Comparison of ENCODE assay signal across 9 cellular contexts in the genomic region with DNA sequence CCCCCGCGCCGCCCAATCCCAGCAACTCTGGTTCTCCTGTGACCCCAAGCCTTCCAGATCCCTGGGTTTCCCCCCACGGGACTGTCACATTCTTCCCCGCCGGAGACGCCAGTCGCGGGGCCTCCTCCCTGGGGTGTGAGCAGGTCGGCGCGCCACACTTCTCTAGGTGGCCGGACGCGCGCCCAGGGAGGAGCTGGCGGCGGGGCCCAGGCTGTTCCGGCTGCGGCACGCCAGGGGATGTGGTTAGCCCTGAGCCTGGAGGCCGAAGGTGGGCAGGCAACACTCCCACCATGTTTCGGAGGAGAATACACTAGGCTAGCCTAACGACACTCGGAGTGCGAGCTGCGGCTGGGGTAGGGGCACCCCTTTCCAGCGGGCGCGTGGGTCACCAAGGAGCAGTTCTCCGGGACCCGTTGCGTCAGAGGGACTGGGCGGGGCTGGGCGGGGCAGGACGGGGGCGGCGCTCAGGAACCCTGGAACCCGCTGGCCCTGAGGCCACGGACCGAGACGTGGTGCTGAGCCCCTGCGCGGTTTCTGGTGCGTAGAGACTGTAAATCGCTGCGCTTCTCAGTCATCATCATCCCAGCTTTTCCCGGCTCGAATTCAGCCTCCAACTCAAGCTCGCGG. TPM values are rescaled to one million over a fixed set of nuclear protein-coding genes. Genes with fewer than 3 reads are reported as not detected.
DNase-seq lines count a peak whose midpoint lies in the region; ATAC-seq and TF ChIP-seq lines count a peak whose summit lies in the region.
"Had no signal": no experiment of that assay in that cellular context is flagged by ENCODE, and none has a peak within 500 bp of the region (broad histone marks: within the 10 kb centered on the region; RNA-seq: fewer than 3 reads in every experiment).

A gene with protein sequence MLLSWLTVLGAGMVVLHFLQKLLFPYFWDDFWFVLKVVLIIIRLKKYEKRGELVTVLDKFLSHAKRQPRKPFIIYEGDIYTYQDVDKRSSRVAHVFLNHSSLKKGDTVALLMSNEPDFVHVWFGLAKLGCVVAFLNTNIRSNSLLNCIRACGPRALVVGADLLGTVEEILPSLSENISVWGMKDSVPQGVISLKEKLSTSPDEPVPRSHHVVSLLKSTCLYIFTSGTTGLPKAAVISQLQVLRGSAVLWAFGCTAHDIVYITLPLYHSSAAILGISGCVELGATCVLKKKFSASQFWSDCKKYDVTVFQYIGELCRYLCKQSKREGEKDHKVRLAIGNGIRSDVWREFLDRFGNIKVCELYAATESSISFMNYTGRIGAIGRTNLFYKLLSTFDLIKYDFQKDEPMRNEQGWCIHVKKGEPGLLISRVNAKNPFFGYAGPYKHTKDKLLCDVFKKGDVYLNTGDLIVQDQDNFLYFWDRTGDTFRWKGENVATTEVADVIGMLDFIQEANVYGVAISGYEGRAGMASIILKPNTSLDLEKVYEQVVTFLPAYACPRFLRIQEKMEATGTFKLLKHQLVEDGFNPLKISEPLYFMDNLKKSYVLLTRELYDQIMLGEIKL (plus strand): TSS at position 478 of the 627 bp plus-strand sequence. CDS start 650 bp downstream, outside the sequence.

- WGBS in ectodermal cell, 2 experiments, result 1 to 2% methylated on average over 51 of the region's 51 CpGs

- no peaks in the 10 kb centered on the region for H3K4me1 ChIP-seq in ectodermal cell (ENCODE audit: control insufficient read depth, insufficient read depth, low read length)
- no peaks in the 10 kb centered on the region for H3K4me1 ChIP-seq in mucosa of descending colon (ENCODE audit: low read depth)

- DNase-seq in CD14-positive monocyte (ENCODE audit: low spot score) (no peak), LNCaP clone FGC (ENCODE audit: low read depth) (no peak), mucosa of descending colon (peak in 2 of 3 donors; percentile 2 to 48), GDM1 (lab: John Stamatoyannopoulos, UW) (no peak), KG1 (lab: John Stamatoyannopoulos, UW) (no peak)
- no peak for DNase-seq in activated naive CD4-positive, alpha-beta T cell (lab: John Stamatoyannopoulos, UW)
- DNase-seq in activated CD8-positive, alpha-beta memory T cell treated with anti-CD3 and anti-CD28 coated beads for 24 hours, result no peak

- peak within 1 kb of the TSS; percentile 39 to 54 for H3K4me3 Mint-ChIP-seq in CD14-positive monocyte
- H3K4me3 Mint-ChIP-seq: activated naive CD4-positive, alpha-beta T cell treated with anti-CD3 and anti-CD28 coated beads, Interleukin-2, amount 50 U/mL, for 24 hours had no signal

- H3K27ac Mint-ChIP-seq in CD14-positive monocyte, result no peak within 1 kb of the TSS
- H3K27ac Mint-ChIP-seq: activated naive CD4-positive, alpha-beta T cell treated with anti-CD3 and anti-CD28 coated beads, Interleukin-2, amount 50 U/mL, for 24 hours had no signal

- H3K36me3 ChIP-seq in ectodermal cell (ENCODE audit: control insufficient read depth, insufficient read depth, low read length), result no peaks in the 10 kb centered on the region
- no peaks in the 10 kb centered on the region for H3K36me3 ChIP-seq in mucosa of descending colon (ENCODE audit: low read depth)

- ATAC-seq in mucosa of descending colon, result peak; percentile 21

- no peak for TF ChIP-seq CTCF in CD14-positive monocyte (IDR thresholded peaks at IDR 0.05)
- no peak for TF ChIP-seq CTCF in LNCaP clone FGC (IDR thresholded peaks at IDR 0.05; ENCODE audit: control insufficient read depth, extremely low read depth, insufficient read depth)
- TF ChIP-seq CTCF in mucosa of descending colon (IDR thresholded peaks at IDR 0.05), result no peak

- peaks cover 2% of the 10 kb centered on the region for H3K4me1 Mint-ChIP-seq in CD14-positive monocyte
- H3K4me1 Mint-ChIP-seq: activated naive CD4-positive, alpha-beta T cell treated with anti-CD3 and anti-CD28 coated beads, Interleukin-2, amount 50 U/mL, for 24 hours had no signal

- H3K4me3 ChIP-seq in LNCaP clone FGC (ENCODE audit: low read depth, low read length), result peak within 1 kb of the TSS; percentile 39
- H3K4me3 ChIP-seq in ectodermal cell (ENCODE audit: insufficient read depth, low read depth, low read length), result peak within 1 kb of the TSS; percentile 65
- H3K4me3 ChIP-seq in mucosa of descending colon, result no peak within 1 kb of the TSS

- H3K9me3 ChIP-seq in ectodermal cell (ENCODE audit: control insufficient read depth, low read length), result no peaks in the 10 kb centered on the region
- H3K9me3 ChIP-seq in mucosa of descending colon, result no peaks in the 10 kb centered on the region

- intact Hi-C loops in CD14-positive monocyte (cut with micrococcal nuclease) (no loop called here), mucosa of descending colon (cut with DNase I, micrococcal nuclease) (no loop called here)

- H3K27ac ChIP-seq in ectodermal cell (ENCODE audit: insufficient read depth, low read depth, low read length, poor library complexity, severe bottlenecking), result no peak within 1 kb of the TSS

- H3K9me3 Mint-ChIP-seq in CD14-positive monocyte, result peaks cover 3 to 18% (median 10%) of the 10 kb centered on the region in 7 donors

- H3K36me3 Mint-ChIP-seq in CD14-positive monocyte, result no peaks in the 10 kb centered on the region
- H3K36me3 Mint-ChIP-seq: activated naive CD4-positive, alpha-beta T cell treated with anti-CD3 and anti-CD28 coated beads, Interleukin-2, amount 50 U/mL, for 24 hours had no signal

- H3K27me3 Mint-ChIP-seq in CD14-positive monocyte (ENCODE audit: low read depth in 3 of 3), result peaks cover 18 to 27% (median 26%) of the 10 kb centered on the region in 3 donors

- H3K27me3 ChIP-seq in ectodermal cell (ENCODE audit: control insufficient read depth, insufficient read depth, low read length, poor library complexity, severe bottlenecking), result peaks cover 32% of the 10 kb centered on the region

RNA-seq across cellular contexts. Expression of the gene that starts here (rescaled TPM):
- polyA plus RNA-seq in CD14-positive monocyte, result not detected
- 0.91 TPM for polyA plus RNA-seq in ectodermal cell (2013, experiment 1 of 4)
- 1.5 TPM for polyA plus RNA-seq in ectodermal cell (2013, experiment 2 of 4)
- polyA plus RNA-seq in ectodermal cell (2013, experiment 3 of 4), result 0.69 TPM
- 1.2 TPM for polyA plus RNA-seq in ectodermal cell (2013, experiment 4 of 4)
- under 1 TPM; 0.14 to 0.85 (median 0.41) TPM for total RNA-seq in mucosa of descending colon

Comparison
In these comparisons a context has a peak if more than half of its experiments do, and no peak if none do; other contexts are left out.
1. Peak in DNase-seq and ATAC-seq in mucosa of descending colon; RNA of the gene not detected or under 1 TPM.